In genomic region chr2:203811491-203812221, GRCh38 we compare ENCODE assay signal across 1 cellular context.
TF ChIP-seq lines count a peak whose summit lies in the region.

No MANE protein-coding gene starts in this region.

TF ChIP-seq in HepG2, 621 proteins besides CTCF, POLR2A, EP300 and RAD21 (continued from another document and continues in another):
- peak; percentile 85 for TF ChIP-seq ARID5B (CRISPR knock-in tag; IDR thresholded peaks at IDR 0.05)
- 0 out of 2 replicates have a peak, but pooled peaks have one; percentile 24 for TF ChIP-seq ZGPAT (CRISPR knock-in tag; IDR thresholded peaks at IDR 0.05)
- TF ChIP-seq ETV5 (CRISPR knock-in tag; IDR thresholded peaks at IDR 0.05; ENCODE audit: borderline replicate concordance) = peak; percentile 90
- peak; percentile 48; the same call in 1 of the 2 replicates for TF ChIP-seq ZNF605 (CRISPR knock-in tag; IDR thresholded peaks at IDR 0.05)
- peak; percentile 10; the same call in 1 of the 2 replicates for TF ChIP-seq GLI4 (CRISPR knock-in tag; IDR thresholded peaks at IDR 0.05; ENCODE audit: borderline replicate concordance)
- peak; percentile 73 for TF ChIP-seq GATAD2A (CRISPR knock-in tag; IDR thresholded peaks at IDR 0.05)
- TF ChIP-seq ZBTB20 (CRISPR knock-in tag; IDR thresholded peaks at IDR 0.05; ENCODE audit: borderline replicate concordance, low read depth) = peak; percentile 44; the same call in 1 of the 2 replicates
- TF ChIP-seq ZNF687 (CRISPR knock-in tag; IDR thresholded peaks at IDR 0.05) = peak; percentile 67
- TF ChIP-seq ZNF775 (CRISPR knock-in tag; IDR thresholded peaks at IDR 0.05; ENCODE audit: borderline replicate concordance) = no peak
- peak; percentile 63; the same call in 1 of the 2 replicates for TF ChIP-seq POGZ (CRISPR knock-in tag; IDR thresholded peaks at IDR 0.05)
- no peak for TF ChIP-seq ZNF720 (CRISPR knock-in tag; IDR thresholded peaks at IDR 0.05)
- TF ChIP-seq ZNF17 (CRISPR knock-in tag; IDR thresholded peaks at IDR 0.05) = no peak
- TF ChIP-seq JUND (CRISPR knock-in tag; IDR thresholded peaks at IDR 0.05) = peak; percentile 64; the same call in 1 of the 2 replicates
- 0 out of 2 replicates have a peak, but pooled peaks have one; percentile 20 for TF ChIP-seq THAP11 (CRISPR knock-in tag; IDR thresholded peaks at IDR 0.05)
- 0 out of 2 replicates have a peak, but pooled peaks have one; percentile 42 for TF ChIP-seq PRDM10 (CRISPR knock-in tag; IDR thresholded peaks at IDR 0.05; ENCODE audit: low read depth)
- peak; percentile 40; the same call in 1 of the 2 replicates for TF ChIP-seq KAT8 (CRISPR knock-in tag; IDR thresholded peaks at IDR 0.05)
- TF ChIP-seq FOSL2 (CRISPR knock-in tag; IDR thresholded peaks at IDR 0.05) = peak; percentile 97
- 0 out of 2 replicates have a peak, but pooled peaks have one; percentile 20 for TF ChIP-seq IKZF5 (CRISPR knock-in tag; IDR thresholded peaks at IDR 0.05)
- peak; percentile 97 for TF ChIP-seq HNRNPL (IDR thresholded peaks at IDR 0.05; ENCODE audit: low read depth, low read length)
- peak; percentile 38; the same call in 1 of the 2 replicates for TF ChIP-seq YEATS2 (CRISPR knock-in tag; IDR thresholded peaks at IDR 0.05; ENCODE audit: borderline replicate concordance)
- TF ChIP-seq ZNF564 (CRISPR knock-in tag; IDR thresholded peaks at IDR 0.05) = no peak
- TF ChIP-seq KLF16 (CRISPR knock-in tag; IDR thresholded peaks at IDR 0.05) = peak in 1 of 2 experiments; percentile 39; a peak in 1 of 4 replicates
- peak; percentile 45; the same call in 1 of the 2 replicates for TF ChIP-seq SAP130 (CRISPR knock-in tag; IDR thresholded peaks at IDR 0.05; ENCODE audit: low read depth)
- TF ChIP-seq HMGXB4 (CRISPR knock-in tag; IDR thresholded peaks at IDR 0.05; ENCODE audit: borderline replicate concordance in 1 of 2, low read depth in 1 of 2) = 0 out of 4 replicates have a peak, but pooled peaks of 1 of the 2 experiments have one; percentile 62
- TF ChIP-seq ZNF589 (CRISPR knock-in tag; conservative IDR thresholded peaks at IDR 0.05) = no peak
- TF ChIP-seq ZEB1 (IDR thresholded peaks at IDR 0.05; ENCODE audit: insufficient replicate concordance, low read depth) = no peak
- TF ChIP-seq TEAD3 (CRISPR knock-in tag; optimal IDR thresholded peaks at IDR 0.05; ENCODE audit: borderline replicate concordance) = peak; percentile 74
- TF ChIP-seq NR2F6 (IDR thresholded peaks at IDR 0.05) = no peak
- 0 out of 2 replicates have a peak, but pooled peaks have one; percentile 39 for TF ChIP-seq NR2F6 (CRISPR knock-in tag; IDR thresholded peaks at IDR 0.05)
- TF ChIP-seq GABPA (IDR thresholded peaks at IDR 0.05; ENCODE audit: low read depth, low read length) = no peak
- TF ChIP-seq GABPA (CRISPR knock-in tag; IDR thresholded peaks at IDR 0.05; ENCODE audit: low read depth) = peak; percentile 44
- 0 out of 2 replicates have a peak, but pooled peaks have one; percentile 20 for TF ChIP-seq ZNF501 (CRISPR knock-in tag; IDR thresholded peaks at IDR 0.05)
- TF ChIP-seq ELF1 (CRISPR knock-in tag; IDR thresholded peaks at IDR 0.05) = peak; percentile 75
- 0 out of 2 replicates have a peak, but pooled peaks have one; percentile 22 for TF ChIP-seq ZBTB33 (CRISPR knock-in tag; IDR thresholded peaks at IDR 0.05)
- TF ChIP-seq ZNF10 (CRISPR knock-in tag; IDR thresholded peaks at IDR 0.05; ENCODE audit: borderline replicate concordance, low read depth) = no peak
- peak; percentile 43; the same call in 1 of the 2 replicates for TF ChIP-seq ZMYM4 (CRISPR knock-in tag; IDR thresholded peaks at IDR 0.05)
- TF ChIP-seq ZNF883 (CRISPR knock-in tag; IDR thresholded peaks at IDR 0.05; ENCODE audit: not compliant biosample characterization) = peak; percentile 23
- peak; percentile 37; the same call in 1 of the 2 replicates for TF ChIP-seq HDAC1 (CRISPR knock-in tag; IDR thresholded peaks at IDR 0.05)
- peak; percentile 93 for TF ChIP-seq ELF3 (CRISPR knock-in tag; IDR thresholded peaks at IDR 0.05)
- TF ChIP-seq AKAP8 (CRISPR knock-in tag; IDR thresholded peaks at IDR 0.05) = no peak
- 0 out of 2 replicates have a peak, but pooled peaks have one; percentile 44 for TF ChIP-seq MIER3 (CRISPR knock-in tag; IDR thresholded peaks at IDR 0.05; ENCODE audit: borderline replicate concordance)
- no peak for TF ChIP-seq ZNF782 (CRISPR knock-in tag; IDR thresholded peaks at IDR 0.05; ENCODE audit: borderline replicate concordance)
- peak; percentile 56; the same call in 1 of the 2 replicates for TF ChIP-seq CBX5 (CRISPR knock-in tag; IDR thresholded peaks at IDR 0.05; ENCODE audit: borderline replicate concordance)
- TF ChIP-seq ZNF598 (CRISPR knock-in tag; IDR thresholded peaks at IDR 0.05; ENCODE audit: borderline replicate concordance) = 0 out of 2 replicates have a peak, but pooled peaks have one; percentile 12
- no peak for TF ChIP-seq FIP1L1 (IDR thresholded peaks at IDR 0.05; ENCODE audit: borderline replicate concordance, insufficient read depth, low read depth, low read length)
- TF ChIP-seq MED1 (CRISPR knock-in tag; IDR thresholded peaks at IDR 0.05) = peak; percentile 22; the same call in 1 of the 2 replicates
